In the genomic region with DNA sequence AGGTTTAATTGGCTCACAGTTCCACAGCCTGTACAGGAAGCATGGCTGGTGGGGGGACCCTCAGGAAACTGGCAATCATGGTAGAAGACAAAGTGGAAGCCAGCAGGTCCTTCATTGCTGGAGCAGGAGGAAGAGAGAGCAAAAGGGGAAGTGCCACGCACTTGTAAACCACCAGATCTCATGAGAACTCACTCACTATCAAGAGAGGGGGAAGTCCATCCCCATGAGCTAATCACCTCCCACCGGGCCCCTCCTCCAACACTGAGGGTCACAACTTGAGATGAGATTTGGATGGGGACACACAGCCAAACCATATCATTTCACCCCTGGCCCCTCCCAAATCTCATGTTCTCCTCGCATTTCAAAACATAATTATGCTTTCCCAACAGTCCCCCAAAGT, we compare ENCODE assay signal across 9 cellular contexts.
DNase-seq lines count a peak whose midpoint lies in the region; ATAC-seq and TF ChIP-seq lines count a peak whose summit lies in the region.
"Had no signal": no experiment of that assay in that cellular context is flagged by ENCODE, and none has a peak within 500 bp of the region (broad histone marks: within the 10 kb centered on the region; RNA-seq: fewer than 3 reads in every experiment).

No MANE protein-coding gene starts in this region.

- H3K4me1 Mint-ChIP-seq in nephron progenitor cell, result peaks cover 12% of the 10 kb centered on the region
- H3K4me1 Mint-ChIP-seq in CD4-positive, alpha-beta T cell (ENCODE audit: low read depth), result no peaks in the 10 kb centered on the region

- POLR2A ChIA-PET in CD4-positive, alpha-beta T cell (lab: Charles Lee), result no interaction called here

- CTCF ChIA-PET in CD4-positive, alpha-beta T cell (lab: Charles Lee), result no interaction called here

- H3K27me3 Mint-ChIP-seq in nephron progenitor cell (ENCODE audit: low read depth, poor library complexity), result peaks cover 3% of the 10 kb centered on the region
- H3K27me3 Mint-ChIP-seq in CD4-positive, alpha-beta T cell, result no peaks in the 10 kb centered on the region

- H3K27ac Mint-ChIP-seq in nephron progenitor cell, result peak overlapping the region; percentile 40
- H3K27ac Mint-ChIP-seq in CD4-positive, alpha-beta T cell, result no peak overlapping the region

- H3K79me2 ChIP-seq in osteoblast (ENCODE audit: insufficient read depth, low read length), result no peaks in the 10 kb centered on the region

- H3K36me3 ChIP-seq in osteoblast (ENCODE audit: insufficient read depth, low read length), result no peaks in the 10 kb centered on the region

- DNase-seq in NOMO-1 (lab: John Stamatoyannopoulos, UW; ENCODE audit: unreplicated experiment in 2 of 2) (peak; percentile 70 to 96), nephron progenitor cell (no peak), osteoblast (ENCODE audit: insufficient read length, low spot score, missing footprints) (no peak)
- DNase-seq in CD4-positive, alpha-beta T cell, result no peak
- DNase-seq in activated CD4-positive, alpha-beta T cell treated with anti-CD3 and anti-CD28 coated beads for 4 hours, result no peak
- DNase-seq: NCI-H226, T-helper 2 cell had no signal

- H3K9me3 ChIP-seq in CD4-positive, alpha-beta T cell (ENCODE audit: control insufficient read depth, low read length), result no peaks in the 10 kb centered on the region
- no peaks in the 10 kb centered on the region for H3K9me3 ChIP-seq in osteoblast (ENCODE audit: low read depth, low read length)

- ATAC-seq in GM19023 (IDR thresholded peaks at IDR 0.05; ENCODE audit: unreplicated experiment) (peak; percentile 81), HG02885 (IDR thresholded peaks at IDR 0.05; ENCODE audit: poor library complexity, unreplicated experiment) (peak; percentile 91)
- ATAC-seq in CD4-positive, alpha-beta T cell (ENCODE audit: poor library complexity), result no peak

- H3K9me3 Mint-ChIP-seq in nephron progenitor cell, result no peaks in the 10 kb centered on the region
- H3K9me3 Mint-ChIP-seq in CD4-positive, alpha-beta T cell, result peaks cover 2% of the 10 kb centered on the region

- H3K27me3 ChIP-seq in CD4-positive, alpha-beta T cell (ENCODE audit: control insufficient read depth, insufficient read depth, low read length), result no peaks in the 10 kb centered on the region
- peaks cover 2% of the 10 kb centered on the region for H3K27me3 ChIP-seq in osteoblast (ENCODE audit: insufficient read depth, low read length)

- no peak overlapping the region for H3K4me2 ChIP-seq in osteoblast (ENCODE audit: insufficient read depth, low read length)

- intact Hi-C loops in CD4-positive, alpha-beta T cell (cut with DNase I, micrococcal nuclease), result no loop called here

- H3K4me3 Mint-ChIP-seq in nephron progenitor cell, result no peak overlapping the region
- H3K4me3 Mint-ChIP-seq in CD4-positive, alpha-beta T cell, result no peak overlapping the region

- TF ChIP-seq CTCF in nephron progenitor cell (IDR thresholded peaks at IDR 0.05) (no peak), osteoblast (IDR thresholded peaks at IDR 0.05; ENCODE audit: extremely low read depth, low read depth, low read length) (no peak)
- no peak for TF ChIP-seq CTCF in CD4-positive, alpha-beta T cell (IDR thresholded peaks at IDR 0.05)

- no peak overlapping the region for H3K4me3 ChIP-seq in osteoblast (ENCODE audit: insufficient read depth, low read length)

- no peak overlapping the region for H3K27ac ChIP-seq in CD4-positive, alpha-beta T cell (ENCODE audit: low read depth, low read length)
- H3K27ac ChIP-seq in osteoblast (ENCODE audit: low read depth, low read length), result no peak overlapping the region

- H4K20me1 ChIP-seq in osteoblast (ENCODE audit: insufficient read depth, low read length), result no peaks in the 10 kb centered on the region

- no peaks in the 10 kb centered on the region for H3K4me1 ChIP-seq in osteoblast (ENCODE audit: insufficient read depth, low read length)

- no peak overlapping the region for H2AFZ ChIP-seq in osteoblast (ENCODE audit: low read length)

- H3K36me3 Mint-ChIP-seq in nephron progenitor cell (ENCODE audit: low read depth), result no peaks in the 10 kb centered on the region
- H3K36me3 Mint-ChIP-seq in CD4-positive, alpha-beta T cell (ENCODE audit: low read depth), result no peaks in the 10 kb centered on the region

Comparison
In these comparisons a context has a peak if more than half of its experiments do, and no peak if none do; other contexts are left out.
1. DNase-seq: peak in NOMO-1 (2 of 2); none in nephron progenitor cell (single experiment), CD4-positive, alpha-beta T cell (0 of 10), osteoblast (single experiment) and activated CD4-positive, alpha-beta T cell treated with anti-CD3 and anti-CD28 coated beads for 4 hours (0 of 2).